1 cellular context compared by ENCODE assay signal in the genomic region with DNA sequence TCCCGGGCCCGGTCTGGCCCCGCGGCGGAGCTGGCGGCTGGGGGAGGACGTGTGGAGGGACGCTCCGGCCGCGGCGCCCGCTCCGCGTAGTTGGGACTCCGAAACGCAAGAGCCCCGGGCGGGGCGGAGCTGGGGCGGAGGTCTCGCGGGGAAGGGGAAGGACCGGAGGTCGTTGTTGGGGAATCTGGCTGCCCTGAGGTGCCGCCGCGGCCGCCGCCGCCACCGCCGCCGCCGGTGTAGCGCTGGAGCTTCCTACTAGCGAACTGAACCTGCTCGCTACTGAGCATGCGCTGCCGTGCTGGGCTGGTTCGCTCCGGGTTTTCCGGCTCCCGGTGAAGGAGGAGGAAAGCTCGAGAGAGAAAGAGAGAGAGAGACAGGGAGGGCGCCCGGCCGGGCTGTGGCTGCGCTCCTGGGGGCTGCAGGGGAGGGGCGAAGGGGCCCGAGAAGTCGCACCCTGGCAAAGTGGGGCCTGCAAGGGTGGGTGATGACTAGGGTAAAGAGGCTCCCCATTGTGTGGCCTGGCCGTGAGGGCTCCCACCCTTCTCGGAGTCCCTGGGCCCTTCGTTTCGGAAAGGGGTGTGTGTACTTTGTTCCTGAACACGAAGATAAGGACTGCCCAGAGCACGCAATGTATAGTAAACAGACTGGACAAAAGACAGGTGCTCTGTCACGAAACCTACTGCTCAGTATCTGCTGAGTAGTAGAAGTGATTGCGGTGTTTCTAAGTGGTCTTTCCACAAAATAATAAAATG.
TF ChIP-seq lines count a peak whose summit lies in the region.

A gene (minus strand): TSS at position 281 of the 752 bp plus-strand sequence. CDS start 629 bp downstream, outside the sequence.

TF ChIP-seq in HepG2, 621 proteins besides CTCF, POLR2A, EP300 and RAD21 (continued from another document and continues in another):
- TF ChIP-seq, protein P1, sequence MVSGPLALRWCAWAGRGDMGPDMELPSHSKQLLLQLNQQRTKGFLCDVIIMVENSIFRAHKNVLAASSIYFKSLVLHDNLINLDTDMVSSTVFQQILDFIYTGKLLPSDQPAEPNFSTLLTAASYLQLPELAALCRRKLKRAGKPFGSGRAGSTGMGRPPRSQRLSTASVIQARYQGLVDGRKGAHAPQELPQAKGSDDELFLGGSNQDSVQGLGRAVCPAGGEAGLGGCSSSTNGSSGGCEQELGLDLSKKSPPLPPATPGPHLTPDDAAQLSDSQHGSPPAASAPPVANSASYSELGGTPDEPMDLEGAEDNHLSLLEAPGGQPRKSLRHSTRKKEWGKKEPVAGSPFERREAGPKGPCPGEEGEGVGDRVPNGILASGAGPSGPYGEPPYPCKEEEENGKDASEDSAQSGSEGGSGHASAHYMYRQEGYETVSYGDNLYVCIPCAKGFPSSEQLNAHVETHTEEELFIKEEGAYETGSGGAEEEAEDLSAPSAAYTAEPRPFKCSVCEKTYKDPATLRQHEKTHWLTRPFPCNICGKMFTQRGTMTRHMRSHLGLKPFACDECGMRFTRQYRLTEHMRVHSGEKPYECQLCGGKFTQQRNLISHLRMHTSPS (CRISPR knock-in tag; IDR thresholded peaks at IDR 0.05; ENCODE audit: low read depth), result peak; percentile 53; the same call in 1 of the 2 replicates
- TF ChIP-seq, protein P2, sequence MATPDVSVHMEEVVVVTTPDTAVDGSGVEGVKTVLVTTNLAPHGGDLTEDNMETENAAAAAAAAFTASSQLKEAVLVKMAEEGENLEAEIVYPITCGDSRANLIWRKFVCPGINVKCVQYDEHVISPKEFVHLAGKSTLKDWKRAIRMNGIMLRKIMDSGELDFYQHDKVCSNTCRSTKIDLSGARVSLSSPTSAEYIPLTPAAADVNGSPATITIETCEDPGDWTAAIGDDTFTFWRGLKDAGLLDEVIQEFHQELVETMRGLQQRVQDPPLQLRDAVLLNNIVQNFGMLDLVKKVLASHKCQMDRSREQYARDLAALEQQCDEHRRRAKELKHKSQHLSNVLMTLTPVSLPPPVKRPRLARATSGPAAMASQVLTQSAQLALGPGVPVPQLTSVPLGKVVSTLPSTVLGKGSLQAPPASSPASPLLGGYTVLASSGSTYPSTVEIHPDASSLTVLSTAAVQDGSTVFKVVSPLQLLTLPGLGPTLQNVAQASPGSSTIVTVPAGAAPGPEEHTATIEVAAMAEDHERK (CRISPR knock-in tag; IDR thresholded peaks at IDR 0.05; ENCODE audit: low read depth), result peak; percentile 50; the same call in 1 of the 2 replicates
- peak; percentile 78 for TF ChIP-seq KLF6 (CRISPR knock-in tag; IDR thresholded peaks at IDR 0.05)
- TF ChIP-seq HNF4A (CRISPR knock-in tag; IDR thresholded peaks at IDR 0.05), result peak; percentile 89
- TF ChIP-seq POGZ (CRISPR knock-in tag; IDR thresholded peaks at IDR 0.05), result peak; percentile 86
- TF ChIP-seq FOSL2 (CRISPR knock-in tag; IDR thresholded peaks at IDR 0.05), result peak; percentile 24
- peak; percentile 88; the same call in 1 of the 2 replicates for TF ChIP-seq AKAP8 (CRISPR knock-in tag; IDR thresholded peaks at IDR 0.05)
- 0 out of 2 replicates have a peak, but pooled peaks have one; percentile 7 for TF ChIP-seq BHLHE40 (IDR thresholded peaks at IDR 0.05; ENCODE audit: low read length)
- TF ChIP-seq GATAD2A (CRISPR knock-in tag; IDR thresholded peaks at IDR 0.05), result peak; percentile 93
- TF ChIP-seq, protein P3, sequence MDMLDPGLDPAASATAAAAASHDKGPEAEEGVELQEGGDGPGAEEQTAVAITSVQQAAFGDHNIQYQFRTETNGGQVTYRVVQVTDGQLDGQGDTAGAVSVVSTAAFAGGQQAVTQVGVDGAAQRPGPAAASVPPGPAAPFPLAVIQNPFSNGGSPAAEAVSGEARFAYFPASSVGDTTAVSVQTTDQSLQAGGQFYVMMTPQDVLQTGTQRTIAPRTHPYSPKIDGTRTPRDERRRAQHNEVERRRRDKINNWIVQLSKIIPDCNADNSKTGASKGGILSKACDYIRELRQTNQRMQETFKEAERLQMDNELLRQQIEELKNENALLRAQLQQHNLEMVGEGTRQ (IDR thresholded peaks at IDR 0.05; ENCODE audit: low read depth, low read length), result no peak
- TF ChIP-seq, protein P3 (CRISPR knock-in tag; IDR thresholded peaks at IDR 0.05; ENCODE audit: borderline replicate concordance), result peak; percentile 28; the same call in 1 of the 2 replicates
- TF ChIP-seq ZNF614 (CRISPR knock-in tag; IDR thresholded peaks at IDR 0.05; ENCODE audit: borderline replicate concordance), result peak; percentile 88; the same call in 1 of the 2 replicates
- peak; percentile 85; the same call in 1 of the 2 replicates for TF ChIP-seq ZNF543 (CRISPR knock-in tag; IDR thresholded peaks at IDR 0.05)
- TF ChIP-seq, protein P4, sequence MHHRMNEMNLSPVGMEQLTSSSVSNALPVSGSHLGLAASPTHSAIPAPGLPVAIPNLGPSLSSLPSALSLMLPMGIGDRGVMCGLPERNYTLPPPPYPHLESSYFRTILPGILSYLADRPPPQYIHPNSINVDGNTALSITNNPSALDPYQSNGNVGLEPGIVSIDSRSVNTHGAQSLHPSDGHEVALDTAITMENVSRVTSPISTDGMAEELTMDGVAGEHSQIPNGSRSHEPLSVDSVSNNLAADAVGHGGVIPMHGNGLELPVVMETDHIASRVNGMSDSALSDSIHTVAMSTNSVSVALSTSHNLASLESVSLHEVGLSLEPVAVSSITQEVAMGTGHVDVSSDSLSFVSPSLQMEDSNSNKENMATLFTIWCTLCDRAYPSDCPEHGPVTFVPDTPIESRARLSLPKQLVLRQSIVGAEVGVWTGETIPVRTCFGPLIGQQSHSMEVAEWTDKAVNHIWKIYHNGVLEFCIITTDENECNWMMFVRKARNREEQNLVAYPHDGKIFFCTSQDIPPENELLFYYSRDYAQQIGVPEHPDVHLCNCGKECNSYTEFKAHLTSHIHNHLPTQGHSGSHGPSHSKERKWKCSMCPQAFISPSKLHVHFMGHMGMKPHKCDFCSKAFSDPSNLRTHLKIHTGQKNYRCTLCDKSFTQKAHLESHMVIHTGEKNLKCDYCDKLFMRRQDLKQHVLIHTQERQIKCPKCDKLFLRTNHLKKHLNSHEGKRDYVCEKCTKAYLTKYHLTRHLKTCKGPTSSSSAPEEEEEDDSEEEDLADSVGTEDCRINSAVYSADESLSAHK (CRISPR knock-in tag; IDR thresholded peaks at IDR 0.05; ENCODE audit: borderline replicate concordance), result 0 out of 2 replicates have a peak, but pooled peaks have one; percentile 83
- TF ChIP-seq ZBTB8A (CRISPR knock-in tag; IDR thresholded peaks at IDR 0.05; ENCODE audit: borderline replicate concordance, low read depth), result no peak
- TF ChIP-seq RARA (CRISPR knock-in tag; IDR thresholded peaks at IDR 0.05), result no peak; the same call in none of the 2 replicates
- TF ChIP-seq, protein P5, sequence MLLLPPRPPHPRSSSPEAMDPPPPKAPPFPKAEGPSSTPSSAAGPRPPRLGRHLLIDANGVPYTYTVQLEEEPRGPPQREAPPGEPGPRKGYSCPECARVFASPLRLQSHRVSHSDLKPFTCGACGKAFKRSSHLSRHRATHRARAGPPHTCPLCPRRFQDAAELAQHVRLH (CRISPR knock-in tag; IDR thresholded peaks at IDR 0.05; ENCODE audit: borderline replicate concordance, low read depth), result peak; percentile 94; the same call in 1 of the 2 replicates
- TF ChIP-seq, protein P6, sequence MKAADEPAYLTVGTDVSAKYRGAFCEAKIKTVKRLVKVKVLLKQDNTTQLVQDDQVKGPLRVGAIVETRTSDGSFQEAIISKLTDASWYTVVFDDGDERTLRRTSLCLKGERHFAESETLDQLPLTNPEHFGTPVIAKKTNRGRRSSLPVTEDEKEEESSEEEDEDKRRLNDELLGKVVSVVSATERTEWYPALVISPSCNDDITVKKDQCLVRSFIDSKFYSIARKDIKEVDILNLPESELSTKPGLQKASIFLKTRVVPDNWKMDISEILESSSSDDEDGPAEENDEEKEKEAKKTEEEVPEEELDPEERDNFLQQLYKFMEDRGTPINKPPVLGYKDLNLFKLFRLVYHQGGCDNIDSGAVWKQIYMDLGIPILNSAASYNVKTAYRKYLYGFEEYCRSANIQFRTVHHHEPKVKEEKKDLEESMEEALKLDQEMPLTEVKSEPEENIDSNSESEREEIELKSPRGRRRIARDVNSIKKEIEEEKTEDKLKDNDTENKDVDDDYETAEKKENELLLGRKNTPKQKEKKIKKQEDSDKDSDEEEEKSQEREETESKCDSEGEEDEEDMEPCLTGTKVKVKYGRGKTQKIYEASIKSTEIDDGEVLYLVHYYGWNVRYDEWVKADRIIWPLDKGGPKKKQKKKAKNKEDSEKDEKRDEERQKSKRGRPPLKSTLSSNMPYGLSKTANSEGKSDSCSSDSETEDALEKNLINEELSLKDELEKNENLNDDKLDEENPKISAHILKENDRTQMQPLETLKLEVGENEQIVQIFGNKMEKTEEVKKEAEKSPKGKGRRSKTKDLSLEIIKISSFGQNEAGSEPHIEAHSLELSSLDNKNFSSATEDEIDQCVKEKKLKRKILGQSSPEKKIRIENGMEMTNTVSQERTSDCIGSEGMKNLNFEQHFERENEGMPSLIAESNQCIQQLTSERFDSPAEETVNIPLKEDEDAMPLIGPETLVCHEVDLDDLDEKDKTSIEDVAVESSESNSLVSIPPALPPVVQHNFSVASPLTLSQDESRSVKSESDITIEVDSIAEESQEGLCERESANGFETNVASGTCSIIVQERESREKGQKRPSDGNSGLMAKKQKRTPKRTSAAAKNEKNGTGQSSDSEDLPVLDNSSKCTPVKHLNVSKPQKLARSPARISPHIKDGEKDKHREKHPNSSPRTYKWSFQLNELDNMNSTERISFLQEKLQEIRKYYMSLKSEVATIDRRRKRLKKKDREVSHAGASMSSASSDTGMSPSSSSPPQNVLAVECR (CRISPR knock-in tag; IDR thresholded peaks at IDR 0.05; ENCODE audit: borderline replicate concordance), result peak; percentile 85
- peak; percentile 75 for TF ChIP-seq ZMYM3 (CRISPR knock-in tag; IDR thresholded peaks at IDR 0.05)
- peak; percentile 83 for TF ChIP-seq HNRNPLL (IDR thresholded peaks at IDR 0.05; ENCODE audit: low read depth, low read length, poor library complexity, severe bottlenecking)
- TF ChIP-seq DPF2 (CRISPR knock-in tag; IDR thresholded peaks at IDR 0.05; ENCODE audit: borderline replicate concordance, low read depth), result peak; percentile 81
- TF ChIP-seq ZNF839 (CRISPR knock-in tag; IDR thresholded peaks at IDR 0.05; ENCODE audit: borderline replicate concordance), result no peak
- TF ChIP-seq, protein P7, sequence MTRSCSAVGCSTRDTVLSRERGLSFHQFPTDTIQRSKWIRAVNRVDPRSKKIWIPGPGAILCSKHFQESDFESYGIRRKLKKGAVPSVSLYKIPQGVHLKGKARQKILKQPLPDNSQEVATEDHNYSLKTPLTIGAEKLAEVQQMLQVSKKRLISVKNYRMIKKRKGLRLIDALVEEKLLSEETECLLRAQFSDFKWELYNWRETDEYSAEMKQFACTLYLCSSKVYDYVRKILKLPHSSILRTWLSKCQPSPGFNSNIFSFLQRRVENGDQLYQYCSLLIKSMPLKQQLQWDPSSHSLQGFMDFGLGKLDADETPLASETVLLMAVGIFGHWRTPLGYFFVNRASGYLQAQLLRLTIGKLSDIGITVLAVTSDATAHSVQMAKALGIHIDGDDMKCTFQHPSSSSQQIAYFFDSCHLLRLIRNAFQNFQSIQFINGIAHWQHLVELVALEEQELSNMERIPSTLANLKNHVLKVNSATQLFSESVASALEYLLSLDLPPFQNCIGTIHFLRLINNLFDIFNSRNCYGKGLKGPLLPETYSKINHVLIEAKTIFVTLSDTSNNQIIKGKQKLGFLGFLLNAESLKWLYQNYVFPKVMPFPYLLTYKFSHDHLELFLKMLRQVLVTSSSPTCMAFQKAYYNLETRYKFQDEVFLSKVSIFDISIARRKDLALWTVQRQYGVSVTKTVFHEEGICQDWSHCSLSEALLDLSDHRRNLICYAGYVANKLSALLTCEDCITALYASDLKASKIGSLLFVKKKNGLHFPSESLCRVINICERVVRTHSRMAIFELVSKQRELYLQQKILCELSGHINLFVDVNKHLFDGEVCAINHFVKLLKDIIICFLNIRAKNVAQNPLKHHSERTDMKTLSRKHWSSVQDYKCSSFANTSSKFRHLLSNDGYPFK (CRISPR knock-in tag; IDR thresholded peaks at IDR 0.05; ENCODE audit: borderline replicate concordance), result peak; percentile 82; the same call in 1 of the 2 replicates
- TF ChIP-seq, protein P8, sequence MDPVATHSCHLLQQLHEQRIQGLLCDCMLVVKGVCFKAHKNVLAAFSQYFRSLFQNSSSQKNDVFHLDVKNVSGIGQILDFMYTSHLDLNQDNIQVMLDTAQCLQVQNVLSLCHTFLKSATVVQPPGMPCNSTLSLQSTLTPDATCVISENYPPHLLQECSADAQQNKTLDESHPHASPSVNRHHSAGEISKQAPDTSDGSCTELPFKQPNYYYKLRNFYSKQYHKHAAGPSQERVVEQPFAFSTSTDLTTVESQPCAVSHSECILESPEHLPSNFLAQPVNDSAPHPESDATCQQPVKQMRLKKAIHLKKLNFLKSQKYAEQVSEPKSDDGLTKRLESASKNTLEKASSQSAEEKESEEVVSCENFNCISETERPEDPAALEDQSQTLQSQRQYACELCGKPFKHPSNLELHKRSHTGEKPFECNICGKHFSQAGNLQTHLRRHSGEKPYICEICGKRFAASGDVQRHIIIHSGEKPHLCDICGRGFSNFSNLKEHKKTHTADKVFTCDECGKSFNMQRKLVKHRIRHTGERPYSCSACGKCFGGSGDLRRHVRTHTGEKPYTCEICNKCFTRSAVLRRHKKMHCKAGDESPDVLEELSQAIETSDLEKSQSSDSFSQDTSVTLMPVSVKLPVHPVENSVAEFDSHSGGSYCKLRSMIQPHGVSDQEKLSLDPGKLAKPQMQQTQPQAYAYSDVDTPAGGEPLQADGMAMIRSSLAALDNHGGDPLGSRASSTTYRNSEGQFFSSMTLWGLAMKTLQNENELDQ (CRISPR knock-in tag; IDR thresholded peaks at IDR 0.05; ENCODE audit: borderline replicate concordance), result peak; percentile 59; the same call in 1 of the 2 replicates
- TF ChIP-seq HDAC2 (CRISPR knock-in tag; IDR thresholded peaks at IDR 0.05), result peak; percentile 81
- peak; percentile 84; the same call in 1 of the 2 replicates for TF ChIP-seq ZNF253 (CRISPR knock-in tag; IDR thresholded peaks at IDR 0.05; ENCODE audit: borderline replicate concordance)
- TF ChIP-seq ZNF317 (CRISPR knock-in tag; IDR thresholded peaks at IDR 0.05), result peak; percentile 78; the same call in 1 of the 2 replicates
- TF ChIP-seq MXD4 (CRISPR knock-in tag; IDR thresholded peaks at IDR 0.05), result 0 out of 2 replicates have a peak, but pooled peaks have one; percentile 70
- peak; percentile 96 for TF ChIP-seq KAT7 (CRISPR knock-in tag; IDR thresholded peaks at IDR 0.05; ENCODE audit: borderline replicate concordance)
- TF ChIP-seq ZNF792 (CRISPR knock-in tag; IDR thresholded peaks at IDR 0.05), result peak; percentile 87
